Comparison of ENCODE assay signal across 1 cellular context in the genomic region with DNA sequence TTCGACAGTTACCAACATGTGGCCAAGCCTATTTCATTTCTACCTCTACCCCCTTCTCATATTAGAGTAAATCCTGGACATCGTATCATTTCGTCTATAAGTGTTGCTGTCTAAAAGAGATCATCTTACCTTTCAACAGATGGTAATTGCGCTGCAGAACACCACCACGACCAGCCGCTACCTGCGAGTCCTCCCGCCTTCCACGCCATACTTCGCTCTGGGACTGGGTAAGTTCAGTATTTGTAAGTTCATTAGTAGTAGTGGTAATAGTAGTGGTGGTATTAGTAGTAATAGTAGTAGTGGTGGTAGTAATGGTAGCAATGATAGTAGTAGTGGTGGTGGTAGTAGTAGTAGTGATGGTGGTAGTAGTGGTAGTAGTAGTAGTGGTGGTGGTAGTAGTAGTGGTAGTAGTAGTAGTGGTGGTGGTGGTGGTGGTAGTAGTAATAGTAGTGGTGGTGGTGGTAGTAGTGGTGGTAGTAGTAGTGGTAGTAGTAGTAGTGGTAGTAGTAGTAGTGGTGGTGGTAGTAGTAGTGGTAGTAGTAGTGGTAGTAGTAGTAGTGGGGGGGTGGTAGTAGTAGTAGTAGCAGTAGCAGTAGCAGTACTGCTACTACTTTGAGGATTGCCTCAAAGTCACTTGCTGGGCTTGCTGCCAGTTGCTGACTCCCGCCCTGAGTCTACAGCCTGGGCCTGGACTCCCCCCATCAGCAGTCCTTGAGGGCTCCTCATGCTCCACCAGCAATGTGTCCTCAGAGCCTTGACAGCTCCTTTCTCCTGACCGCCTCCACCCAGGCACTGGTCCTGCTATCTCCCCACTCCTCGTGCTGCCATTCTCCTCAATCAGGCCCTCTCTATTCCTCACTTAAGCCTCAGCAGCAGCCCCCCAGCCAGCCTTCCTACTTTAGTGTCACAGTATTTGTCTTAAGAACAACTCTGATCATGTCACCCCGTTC.
TF ChIP-seq lines count a peak whose summit lies in the region.

No MANE protein-coding gene starts in this region.

TF ChIP-seq in H1, 55 proteins besides CTCF, POLR2A, EP300 and RAD21:
- TF ChIP-seq CTBP2 (IDR thresholded peaks at IDR 0.05; ENCODE audit: borderline replicate concordance, insufficient read depth, insufficient read length, low read length) (no peak), SIRT6 (IDR thresholded peaks at IDR 0.05; ENCODE audit: low read length) (peak; percentile 100), CEBPB (IDR thresholded peaks at IDR 0.05; ENCODE audit: low read depth, low read length) (no peak)
- TF ChIP-seq, protein P1, sequence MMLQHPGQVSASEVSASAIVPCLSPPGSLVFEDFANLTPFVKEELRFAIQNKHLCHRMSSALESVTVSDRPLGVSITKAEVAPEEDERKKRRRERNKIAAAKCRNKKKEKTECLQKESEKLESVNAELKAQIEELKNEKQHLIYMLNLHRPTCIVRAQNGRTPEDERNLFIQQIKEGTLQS (IDR thresholded peaks at IDR 0.05; ENCODE audit: insufficient read depth, low read depth, low read length), result no peak
